In genomic region chr5:34859253-34859652, GRCh38 we compare ENCODE assay signal across 23 cellular contexts. TPM values are rescaled to one million over a fixed set of nuclear protein-coding genes. Genes with fewer than 3 reads are reported as not detected.
A peak's percentile ranks its signal among the peaks of the same experiment; 100 is the strongest.
DNase-seq lines count a peak whose midpoint lies in the region; ATAC-seq and TF ChIP-seq lines count a peak whose summit lies in the region.
"Had no signal": no experiment of that assay in that cellular context is flagged by ENCODE, and none has a peak within 500 bp of the region (broad histone marks: within the 10 kb centered on the region; RNA-seq: fewer than 3 reads in every experiment).

No MANE protein-coding gene starts in this region.

- CTCF ChIA-PET in Caco-2 (lab: Charles Lee) = no interaction called here

- H3K4me1 Mint-ChIP-seq in Caco-2 (ENCODE audit: low read depth, unreplicated experiment) = no peaks in the 10 kb centered on the region
- peaks cover 28% of the 10 kb centered on the region for H3K4me1 Mint-ChIP-seq in nephron progenitor cell
- H3K4me1 Mint-ChIP-seq: CD14-positive monocyte; CD8-positive, alpha-beta memory T cell had no signal

- H3K4me1 ChIP-seq in Caco-2 = peaks cover 9% of the 10 kb centered on the region
- H3K4me1 ChIP-seq in ascending aorta = peaks cover 3 to 25% of the 10 kb centered on the region in 2 donors
- peaks cover 23 to 37% of the 10 kb centered on the region in 2 donors for H3K4me1 ChIP-seq in thoracic aorta (ENCODE audit: control insufficient read depth in 1 of 2, low read depth in 2 of 2)
- H3K4me1 ChIP-seq: A549, BE2C had no signal

- no peak overlapping the region for H3K4me3 ChIP-seq in Caco-2 (ENCODE audit: low read depth, low read length)
- no peak overlapping the region for H3K4me3 ChIP-seq in ascending aorta
- H3K4me3 ChIP-seq in thoracic aorta = no peak overlapping the region
- H3K4me3 ChIP-seq: A549; BLaER1 treated with 17β-estradiol and CSF1 and Interleukin-3, amounts not matched to agents 10 nM and 100 nM had no signal

- DNase-seq in Caco-2 = peak; percentile 11 to 55
- DNase-seq in ascending aorta (ENCODE audit: low spot score in 2 of 2) = no peak
- no peak for DNase-seq in nephron progenitor cell
- no peak for DNase-seq in thoracic aorta (ENCODE audit: low spot score)
- DNase-seq in activated CD4-positive, CD25-positive, alpha-beta regulatory T cell treated with anti-CD3 and anti-CD28 coated beads, Interleukin-2, amount 50 U/mL, for 72 hours = no peak
- DNase-seq: 8988T; ACHN; AML-193; BE2C; Calu3; CD4-positive, alpha-beta T cell; CD8-positive, alpha-beta memory T cell; DMS53; DMS79 treated with DMSO at 0.1 percent for 48 hours; GF-D8; H7; HCEC 1CT had no signal

- no peak for TF ChIP-seq CTCF in Caco-2 (IDR thresholded peaks at IDR 0.05; ENCODE audit: insufficient read depth in 1 of 2, low read depth in 1 of 2, low read length in 1 of 2, severe bottlenecking in 1 of 2, unreplicated experiment in 1 of 2)
- TF ChIP-seq CTCF in ascending aorta (IDR thresholded peaks at IDR 0.05) = no peak
- TF ChIP-seq CTCF in nephron progenitor cell (IDR thresholded peaks at IDR 0.05) = no peak
- no peak for TF ChIP-seq CTCF in thoracic aorta (IDR thresholded peaks at IDR 0.05)

- H3K27ac Mint-ChIP-seq in Caco-2 (ENCODE audit: unreplicated experiment) (no peak overlapping the region), nephron progenitor cell (peak overlapping the region; percentile 47)
- H3K27ac Mint-ChIP-seq: CD14-positive monocyte; CD4-positive, alpha-beta T cell; CD8-positive, alpha-beta memory T cell had no signal

- POLR2A ChIA-PET in Caco-2 (lab: Charles Lee) = interaction anchor here (0.7 kb wide), 1 partner anchor 11 kb away, joined by 4 read pairs; no protein-coding TSS in a partner anchor

- H3K27me3 ChIP-seq in Caco-2 (replicated peaks; ENCODE audit: control insufficient read depth, insufficient read depth, low read length) = no peaks in the 10 kb centered on the region
- no peaks in the 10 kb centered on the region for H3K27me3 ChIP-seq in ascending aorta
- no peaks in the 10 kb centered on the region for H3K27me3 ChIP-seq in thoracic aorta (replicated peaks; ENCODE audit: insufficient read depth)
- H3K27me3 ChIP-seq: BLaER1 treated with 17β-estradiol and CSF1 and Interleukin-3, amounts not matched to agents 10 nM and 100 nM had no signal

- no peak for ATAC-seq in thoracic aorta (ENCODE audit: insufficient number of reproducible peaks, low FRiP score, low read depth)
- ATAC-seq in HG02852 (IDR thresholded peaks at IDR 0.05; ENCODE audit: unreplicated experiment) = no peak
- ATAC-seq in GM21423 (IDR thresholded peaks at IDR 0.05; ENCODE audit: unreplicated experiment) = no peak
- ATAC-seq: A549 had no signal

- H3K27me3 Mint-ChIP-seq in Caco-2 (ENCODE audit: insufficient read depth, unreplicated experiment) = no peaks in the 10 kb centered on the region
- H3K27me3 Mint-ChIP-seq in nephron progenitor cell (ENCODE audit: low read depth, poor library complexity) = peaks cover 16% of the 10 kb centered on the region
- H3K27me3 Mint-ChIP-seq: CD4-positive, alpha-beta T cell had no signal

- H3K27ac ChIP-seq in ascending aorta (peak overlapping the region; percentile 22 to 44), thoracic aorta (peak overlapping the region; percentile 24 to 41)
- H3K27ac ChIP-seq: A549; BLaER1 treated with 17β-estradiol and CSF1 and Interleukin-3, amounts not matched to agents 10 nM and 100 nM had no signal

- H3K36me3 ChIP-seq in Caco-2 (ENCODE audit: control insufficient read depth, insufficient read depth, low read length) = no peaks in the 10 kb centered on the region
- no peaks in the 10 kb centered on the region for H3K36me3 ChIP-seq in ascending aorta
- H3K36me3 ChIP-seq in thoracic aorta = no peaks in the 10 kb centered on the region
- H3K36me3 ChIP-seq: BE2C; BLaER1 treated with 17β-estradiol and CSF1 and Interleukin-3, amounts not matched to agents 10 nM and 100 nM had no signal

- no peaks in the 10 kb centered on the region for H3K9me3 ChIP-seq in Caco-2
- H3K9me3 ChIP-seq in ascending aorta = no peaks in the 10 kb centered on the region
- no peaks in the 10 kb centered on the region for H3K9me3 ChIP-seq in thoracic aorta
- H3K9me3 ChIP-seq: A549; BE2C; BLaER1 treated with 17β-estradiol and CSF1 and Interleukin-3, amounts not matched to agents 10 nM and 100 nM had no signal

- H3K36me3 Mint-ChIP-seq in Caco-2 (ENCODE audit: insufficient read depth, unreplicated experiment) (no peaks in the 10 kb centered on the region), nephron progenitor cell (ENCODE audit: low read depth) (no peaks in the 10 kb centered on the region)
- H3K36me3 Mint-ChIP-seq: CD14-positive monocyte; CD8-positive, alpha-beta memory T cell had no signal

- BruUV-seq in Caco-2 (replicated peaks; lab: Mats Ljungman, UMichigan) = no TSS peak

- H3K9me3 Mint-ChIP-seq in Caco-2 (ENCODE audit: unreplicated experiment) (no peaks in the 10 kb centered on the region), nephron progenitor cell (no peaks in the 10 kb centered on the region)
- H3K9me3 Mint-ChIP-seq: CD4-positive, alpha-beta T cell; CD8-positive, alpha-beta memory T cell had no signal

- intact Hi-C loops in Caco-2 (cut with micrococcal nuclease; ENCODE audit: unreplicated experiment) = no loop called here
- intact Hi-C loops in ascending aorta (cut with DNase I) = no loop called here

- H3K4me3 Mint-ChIP-seq in Caco-2 (ENCODE audit: unreplicated experiment) = no peak overlapping the region
- no peak overlapping the region for H3K4me3 Mint-ChIP-seq in nephron progenitor cell
- H3K4me3 Mint-ChIP-seq: CD14-positive monocyte; CD4-positive, alpha-beta T cell; CD8-positive, alpha-beta memory T cell had no signal

RNA-seq across cellular contexts. Expression of gene TTC23L, which starts 20.3 kb away (rescaled TPM):
- total RNA-seq in Caco-2 (2022) (0.09 and 0.72 TPM in 2 replicates), ascending aorta (not detected), thoracic aorta (1 to 10 TPM in 1 of 2 donors, not detected in 1; 3.7 TPM)
- total RNA-seq: G401 had no signal

RNA-seq across cellular contexts. Expression of gene RAD1, which starts 56.1 kb away (rescaled TPM):
- total RNA-seq in Caco-2 (2022) (29.1 and 34.4 TPM in 2 replicates), ascending aorta (2.0 TPM), thoracic aorta (10 to 100 TPM in 1 of 2 donors, 1 to 10 TPM in 1; 8.9 to 15.1 TPM)

RNA-seq across cellular contexts. Expression of gene BRIX1, which starts 56.3 kb away (rescaled TPM):
- total RNA-seq in Caco-2 (2022) = 56.5 and 61.1 TPM in 2 replicates
- 8.5 TPM for total RNA-seq in ascending aorta
- total RNA-seq in thoracic aorta = 10 to 100 TPM; 16.8 to 33.5 TPM

Comparison
In these comparisons a context has a peak if more than half of its experiments do, and no peak if none do; other contexts are left out.
1. DNase-seq: peak in Caco-2 (2 of 2); none in ascending aorta (0 of 2), nephron progenitor cell (single experiment), thoracic aorta (single experiment) and activated CD4-positive, CD25-positive, alpha-beta regulatory T cell treated with anti-CD3 and anti-CD28 coated beads, Interleukin-2, amount 50 U/mL, for 72 hours (single experiment).